10 cellular contexts compared by ENCODE assay signal in the genomic region with DNA sequence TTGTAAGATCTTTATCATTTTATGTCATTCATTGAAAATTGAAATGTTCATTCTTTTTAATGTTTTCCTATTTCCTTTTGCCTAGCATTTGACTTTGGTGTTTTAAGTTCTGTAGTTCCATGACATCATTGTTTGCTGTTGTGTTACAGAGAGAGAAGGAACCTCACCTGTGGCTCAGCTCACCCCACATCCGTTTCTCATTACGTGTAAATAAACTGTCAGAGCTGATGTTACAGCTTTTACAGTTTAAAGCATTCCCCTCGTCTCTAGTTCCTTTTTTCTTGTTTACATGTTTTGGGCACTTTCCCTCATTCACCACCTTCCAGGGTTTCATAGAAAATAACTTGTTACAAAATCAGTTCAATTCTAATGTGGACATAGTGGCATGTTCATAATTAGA.
DNase-seq lines count a peak whose midpoint lies in the region; ATAC-seq lines count a peak whose summit lies in the region.
"Had no signal": no experiment of that assay in that cellular context is flagged by ENCODE, and none has a peak within 500 bp of the region (broad histone marks: within the 10 kb centered on the region; RNA-seq: fewer than 3 reads in every experiment).

No MANE protein-coding gene starts in this region.

- H3K27ac Mint-ChIP-seq in activated naive CD4-positive, alpha-beta T cell treated with anti-CD3 and anti-CD28 coated beads for 36 hours = peak overlapping the region; percentile 6
- peak overlapping the region in 1 of 6 donors; percentile 26 for H3K27ac Mint-ChIP-seq in naive B cell

- CTCF ChIA-PET in activated naive CD4-positive, alpha-beta T cell treated with anti-CD3 and anti-CD28 coated beads for 36 hours (lab: Charles Lee) = interaction anchor here (0.7 to 2.1 kb wide), 4 partner anchors 9 to 549 kb away, joined by 3 to 7 read pairs (median 4); no protein-coding TSS in a partner anchor

- peaks cover 21% of the 10 kb centered on the region for H3K36me3 Mint-ChIP-seq in activated naive CD4-positive, alpha-beta T cell treated with anti-CD3 and anti-CD28 coated beads for 36 hours (ENCODE audit: low read depth)
- no peaks in the 10 kb centered on the region for H3K36me3 Mint-ChIP-seq in naive B cell

- peak; percentile 16 for DNase-seq in activated naive CD4-positive, alpha-beta T cell treated with anti-CD3 and anti-CD28 coated beads for 36 hours
- no peak for DNase-seq in activated naive CD4-positive, alpha-beta T cell treated with Interleukin-2 at 50 U/mL for 16 hours
- DNase-seq in naive B cell (no peak), kidney glomerular epithelial cell (lab: John Stamatoyannopoulos, UW) (no peak), left cardiac atrium (no peak)
- DNase-seq: foreskin keratinocyte, NCI-H510A had no signal

- intact Hi-C loops in activated naive CD4-positive, alpha-beta T cell treated with anti-CD3 and anti-CD28 coated beads for 36 hours (cut with micrococcal nuclease) = no loop called here
- intact Hi-C loops in left cardiac atrium (cut with DNase I) = no loop called here

- ATAC-seq in GM21723 (IDR thresholded peaks at IDR 0.05; ENCODE audit: unreplicated experiment) = peak; percentile 95
- ATAC-seq in HG03457 (IDR thresholded peaks at IDR 0.05; ENCODE audit: unreplicated experiment) = peak; percentile 91
- ATAC-seq in naive B cell (ENCODE audit: low read depth in 2 of 2) = peak; percentile 65 to 69
- ATAC-seq in activated CD4-positive, CD25-positive, alpha-beta regulatory T cell treated with anti-CD3 and anti-CD28 coated beads, Interleukin-2, amount 50 U/mL, for 24 hours = no peak
- ATAC-seq in left cardiac atrium = no peak
- ATAC-seq: foreskin keratinocyte had no signal

- H3K4me1 Mint-ChIP-seq in activated naive CD4-positive, alpha-beta T cell treated with anti-CD3 and anti-CD28 coated beads for 36 hours (ENCODE audit: low read depth) = peaks cover 8% of the 10 kb centered on the region
- peaks cover 0 to 5% (median 4%) of the 10 kb centered on the region in 3 donors for H3K4me1 Mint-ChIP-seq in naive B cell

- H3K27me3 Mint-ChIP-seq in activated naive CD4-positive, alpha-beta T cell treated with anti-CD3 and anti-CD28 coated beads for 36 hours (ENCODE audit: low read depth) = no peaks in the 10 kb centered on the region
- H3K27me3 Mint-ChIP-seq in naive B cell = peaks cover 0 to 24% (median 7%) of the 10 kb centered on the region in 3 donors

- H3K9me3 Mint-ChIP-seq in activated naive CD4-positive, alpha-beta T cell treated with anti-CD3 and anti-CD28 coated beads for 36 hours = no peaks in the 10 kb centered on the region
- peaks cover 0 to 4% (median 0%) of the 10 kb centered on the region in 7 donors for H3K9me3 Mint-ChIP-seq in naive B cell

- no peak overlapping the region for H3K4me3 Mint-ChIP-seq in activated naive CD4-positive, alpha-beta T cell treated with anti-CD3 and anti-CD28 coated beads for 36 hours
- H3K4me3 Mint-ChIP-seq in naive B cell = no peak overlapping the region

Comparison
In these comparisons a context has a peak if more than half of its experiments do, and no peak if none do; other contexts are left out.
1. ATAC-seq: peak in GM21723 (single experiment), HG03457 (single experiment) and naive B cell (2 of 2); none in activated CD4-positive, CD25-positive, alpha-beta regulatory T cell treated with anti-CD3 and anti-CD28 coated beads, Interleukin-2, amount 50 U/mL, for 24 hours (0 of 2) and left cardiac atrium (0 of 2).